In genomic region chrX:69493193-69493592, GRCh38 we compare ENCODE assay signal across 9 cellular contexts. TPM values are rescaled to one million over a fixed set of nuclear protein-coding genes. Genes with fewer than 3 reads are reported as not detected.
DNase-seq lines count a peak whose midpoint lies in the region; ATAC-seq and TF ChIP-seq lines count a peak whose summit lies in the region.
"Had no signal": no experiment of that assay in that cellular context is flagged by ENCODE, and none has a peak within 500 bp of the region (broad histone marks: within the 10 kb centered on the region; RNA-seq: fewer than 3 reads in every experiment).

No MANE protein-coding gene starts in this region.

- TF ChIP-seq CTCF in ascending aorta (IDR thresholded peaks at IDR 0.05) (peak; percentile 16 to 38 (median 27)), right lobe of liver (IDR thresholded peaks at IDR 0.05) (peak; percentile 42 to 64 (median 61))

- H3K36me3 ChIP-seq in ascending aorta (no peaks in the 10 kb centered on the region), right lobe of liver (no peaks in the 10 kb centered on the region)

- WGBS in right lobe of liver (ENCODE audit: insufficient coverage, low coverage, low lambda C conversion rate, missing lambda C conversion rate), result 9% methylated on average over 5 of the region's 5 CpGs

- H3K4me3 ChIP-seq in ascending aorta (no peak overlapping the region), right lobe of liver (no peak overlapping the region)

- H3K27ac ChIP-seq in ascending aorta, result no peak overlapping the region
- no peak overlapping the region for H3K27ac ChIP-seq in right lobe of liver

- TF ChIP-seq POLR2A in right lobe of liver (IDR thresholded peaks at IDR 0.05), result no peak

- DNase-seq in SHP77 (lab: John Stamatoyannopoulos, UW), result peak; percentile 2 to 8
- DNase-seq in SHP77 treated with DMSO at 0.1 percent for 48 hours (lab: John Stamatoyannopoulos, UW), result no peak
- peak; percentile 52 for DNase-seq in NAMALWA (ENCODE audit: low spot score)
- DNase-seq in ascending aorta (ENCODE audit: low spot score in 2 of 2), result no peak
- DNase-seq in right lobe of liver, result peak; percentile 35 to 56 (median 49)
- no peak for DNase-seq in ecto neural progenitor cell (ENCODE audit: low spot score)
- no peak for DNase-seq in SIG-M5 (lab: John Stamatoyannopoulos, UW)
- DNase-seq: activated T-cell treated with anti-CD3 and anti-CD28 coated beads, Interleukin-2, amount 50 U/mL, for 4 hours had no signal

- ATAC-seq in right lobe of liver (peak; percentile 75 to 94 (median 88)), GM21723 (IDR thresholded peaks at IDR 0.05; ENCODE audit: unreplicated experiment) (no peak)

- no peaks in the 10 kb centered on the region for H3K4me1 ChIP-seq in ascending aorta
- H3K4me1 ChIP-seq in right lobe of liver, result no peaks in the 10 kb centered on the region

- H3K9me3 ChIP-seq in ascending aorta, result no peaks in the 10 kb centered on the region
- H3K9me3 ChIP-seq in right lobe of liver, result no peaks in the 10 kb centered on the region

- intact Hi-C loops in ascending aorta (cut with DNase I) (no loop called here), right lobe of liver (cut with DNase I) (no loop called here)

- H3K27me3 ChIP-seq in ascending aorta, result no peaks in the 10 kb centered on the region
- peaks cover 0 to 11% of the 10 kb centered on the region in 2 donors for H3K27me3 ChIP-seq in right lobe of liver

RNA-seq across cellular contexts. Expression of gene NALF2, which starts 10.9 kb away (rescaled TPM):
- total RNA-seq in ascending aorta (0.43 TPM), right lobe of liver (under 1 TPM; 0.13 to 0.40 (median 0.20) TPM)

Comparison
In these comparisons a context has a peak if more than half of its experiments do, and no peak if none do; other contexts are left out.
1. DNase-seq: peak in SHP77 (2 of 2), NAMALWA (single experiment) and right lobe of liver (3 of 3); none in SHP77 treated with DMSO at 0.1 percent for 48 hours (single experiment), ascending aorta (0 of 2), ecto neural progenitor cell (single experiment) and SIG-M5 (single experiment).